8 cellular contexts compared by ENCODE assay signal in the genomic region with DNA sequence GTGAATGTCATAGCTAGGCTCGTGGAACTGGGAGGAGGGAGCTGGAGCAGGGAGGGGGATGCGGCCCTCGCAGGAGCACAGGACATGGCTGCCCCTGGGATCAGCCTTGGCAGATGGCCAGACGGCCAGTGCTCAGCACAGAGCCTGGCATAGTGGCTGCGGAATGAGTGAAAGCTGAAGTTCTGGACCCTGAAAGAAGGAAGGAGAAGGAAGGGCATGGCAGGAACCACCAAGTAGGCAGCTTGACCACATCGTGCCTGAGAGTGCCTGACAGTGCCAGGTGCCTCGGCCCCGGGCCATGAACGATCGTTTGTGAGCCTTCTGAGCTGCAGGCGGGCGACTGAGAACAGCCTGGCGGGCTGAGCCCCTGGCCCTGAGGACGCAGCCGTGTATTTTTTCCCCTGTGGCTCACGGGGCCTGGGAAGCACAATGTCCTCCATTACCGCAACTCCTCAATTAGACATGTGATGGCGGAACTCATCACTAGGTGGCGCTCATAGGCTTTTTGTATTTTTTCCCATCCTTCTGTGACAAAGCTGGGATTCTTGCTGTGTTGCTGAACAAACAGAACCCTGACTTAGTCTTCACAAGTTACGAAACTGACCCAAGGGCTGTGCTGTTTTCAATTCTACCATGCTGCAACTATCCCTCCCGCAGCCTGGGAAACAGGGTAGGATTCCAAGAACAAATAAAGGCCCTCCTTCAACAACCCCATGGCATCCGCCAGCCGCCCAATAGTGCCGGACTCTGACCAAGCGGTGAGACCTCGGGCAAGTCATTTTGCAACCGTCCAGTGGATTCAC. TPM values are rescaled to one million over a fixed set of nuclear protein-coding genes. Genes with fewer than 3 reads are reported as not detected.
A peak's percentile ranks its signal among the peaks of the same experiment; 100 is the strongest.
DNase-seq lines count a peak whose midpoint lies in the region; ATAC-seq and TF ChIP-seq lines count a peak whose summit lies in the region.

No MANE protein-coding gene starts in this region.

- H3K4me3 Mint-ChIP-seq in activated CD8-positive, alpha-beta T cell treated with anti-CD3 and anti-CD28 coated beads for 36 hours: no peak overlapping the region
- no peak overlapping the region for H3K4me3 Mint-ChIP-seq in endothelial cell (ENCODE audit: unreplicated experiment)
- H3K4me3 Mint-ChIP-seq in mesothelial cell of epicardium: peak overlapping the region; percentile 47

- no peaks in the 10 kb centered on the region for H3K9me3 Mint-ChIP-seq in activated CD8-positive, alpha-beta T cell treated with anti-CD3 and anti-CD28 coated beads for 36 hours
- H3K9me3 Mint-ChIP-seq in endothelial cell (ENCODE audit: unreplicated experiment) (no peaks in the 10 kb centered on the region), mesothelial cell of epicardium (peaks cover 4% of the 10 kb centered on the region)

- peak; percentile 35 for DNase-seq in DMS 273 treated with DMSO at 0.1 percent for 48 hours (lab: John Stamatoyannopoulos, UW)
- peak; percentile 54 to 80 for DNase-seq in NCI-H526 (lab: John Stamatoyannopoulos, UW)
- peak; percentile 77 for DNase-seq in activated CD8-positive, alpha-beta T cell treated with anti-CD3 and anti-CD28 coated beads for 36 hours
- DNase-seq in endothelial cell (ENCODE audit: low spot score): peak; percentile 82
- DNase-seq in mesothelial cell of epicardium (ENCODE audit: low spot score in 2 of 2, unreplicated experiment in 2 of 2): peak in 1 of 2 experiments; percentile 84
- peak; percentile 11 to 18 for DNase-seq in stimulated activated CD8-positive, alpha-beta memory T cell treated with anti-CD3 and anti-CD28 coated beads, Interleukin-15, amount 100 ng/mL, for 48 hours (ENCODE audit: low read depth in 2 of 2)

- intact Hi-C loops in activated CD8-positive, alpha-beta T cell treated with anti-CD3 and anti-CD28 coated beads for 36 hours (cut with micrococcal nuclease): loop anchor here (2.0 kb wide), 1 partner anchor 44 kb away; no protein-coding TSS in a partner anchor

- ATAC-seq in HG03354 (IDR thresholded peaks at IDR 0.05; ENCODE audit: poor library complexity, severe bottlenecking, unreplicated experiment) (peak; percentile 66), GM19463 (IDR thresholded peaks at IDR 0.05; ENCODE audit: unreplicated experiment) (no peak)
- ATAC-seq in activated CD8-positive, alpha-beta T cell treated with anti-CD3 and anti-CD28 coated beads for 36 hours: peak; percentile 79

- H3K4me1 Mint-ChIP-seq in activated CD8-positive, alpha-beta T cell treated with anti-CD3 and anti-CD28 coated beads for 36 hours (ENCODE audit: low read depth): peaks cover 2% of the 10 kb centered on the region
- H3K4me1 Mint-ChIP-seq in endothelial cell (ENCODE audit: unreplicated experiment) (peaks cover 3% of the 10 kb centered on the region), mesothelial cell of epicardium (peaks cover 26% of the 10 kb centered on the region)

- H3K27ac Mint-ChIP-seq in activated CD8-positive, alpha-beta T cell treated with anti-CD3 and anti-CD28 coated beads for 36 hours: no peak overlapping the region
- H3K27ac Mint-ChIP-seq in endothelial cell (ENCODE audit: unreplicated experiment) (no peak overlapping the region), mesothelial cell of epicardium (peak overlapping the region; percentile 81)

- POLR2A ChIA-PET in activated CD8-positive, alpha-beta T cell treated with anti-CD3 and anti-CD28 coated beads for 36 hours (lab: Charles Lee): no interaction called here

- H3K27me3 Mint-ChIP-seq in activated CD8-positive, alpha-beta T cell treated with anti-CD3 and anti-CD28 coated beads for 36 hours: peaks cover 3% of the 10 kb centered on the region
- H3K27me3 Mint-ChIP-seq in endothelial cell (ENCODE audit: unreplicated experiment) (peaks cover 1% of the 10 kb centered on the region), mesothelial cell of epicardium (ENCODE audit: low read depth) (no peaks in the 10 kb centered on the region)

- CTCF ChIA-PET in activated CD8-positive, alpha-beta T cell treated with anti-CD3 and anti-CD28 coated beads for 36 hours (lab: Charles Lee): interaction anchor here (0.8 to 4.3 kb wide), 25 partner anchors 9 to 354 kb away, joined by 3 to 64 read pairs (median 5); a partner anchor contains a TSS

- no peaks in the 10 kb centered on the region for H3K36me3 Mint-ChIP-seq in activated CD8-positive, alpha-beta T cell treated with anti-CD3 and anti-CD28 coated beads for 36 hours (ENCODE audit: low read depth)
- no peaks in the 10 kb centered on the region for H3K36me3 Mint-ChIP-seq in endothelial cell (ENCODE audit: low read depth, unreplicated experiment)
- no peaks in the 10 kb centered on the region for H3K36me3 Mint-ChIP-seq in mesothelial cell of epicardium

- TF ChIP-seq CTCF in activated CD8-positive, alpha-beta T cell treated with anti-CD3 and anti-CD28 coated beads for 36 hours (IDR thresholded peaks at IDR 0.05): peak; percentile 75
- TF ChIP-seq CTCF in endothelial cell (IDR thresholded peaks at IDR 0.05; ENCODE audit: unreplicated experiment): peak; percentile 91
- TF ChIP-seq CTCF in mesothelial cell of epicardium (IDR thresholded peaks at IDR 0.05; ENCODE audit: unreplicated experiment): peak; percentile 91

RNA-seq across cellular contexts. Expression of a gene that starts 29.9 kb away (rescaled TPM):
- not detected for total RNA-seq in activated CD8-positive, alpha-beta T cell treated with anti-CD3 and anti-CD28 coated beads for 36 hours
- total RNA-seq in endothelial cell (ENCODE audit: unreplicated experiment) (not detected), mesothelial cell of epicardium (0.31 to 0.47 TPM (median 0.34 TPM) in 3 replicates)

RNA-seq across cellular contexts. Expression of a gene that starts 48.2 kb away (rescaled TPM):
- not detected for total RNA-seq in activated CD8-positive, alpha-beta T cell treated with anti-CD3 and anti-CD28 coated beads for 36 hours
- not detected for total RNA-seq in endothelial cell (ENCODE audit: unreplicated experiment)
- total RNA-seq in mesothelial cell of epicardium: 0.05 to 0.09 TPM (median 0.09 TPM) in 3 replicates
